ENCODE assay signal across 8 cellular contexts in genomic region chrX:76148011-76148665, GRCh38. TPM values are rescaled to one million over a fixed set of nuclear protein-coding genes. Genes with fewer than 3 reads are reported as not detected.
DNase-seq lines count a peak whose midpoint lies in the region; ATAC-seq, FAIRE-seq and TF ChIP-seq lines count a peak whose summit lies in the region.

No MANE protein-coding gene starts in this region.

- H3K4me2 ChIP-seq in keratinocyte (ENCODE audit: control insufficient read depth, extremely low read depth, insufficient read depth, low read depth, low read length) = peak overlapping the region; percentile 71

- peak overlapping the region; percentile 64 for H3K27ac ChIP-seq in keratinocyte (ENCODE audit: control insufficient read depth, insufficient read depth, low read length)
- H3K27ac ChIP-seq in substantia nigra (ENCODE audit: low read depth, low read length, poor library complexity, severe bottlenecking) = peak overlapping the region; percentile 51

- peaks cover 18% of the 10 kb centered on the region for H3K4me1 Mint-ChIP-seq in activated naive CD8-positive, alpha-beta T cell (ENCODE audit: low read depth)

- H3K9me3 Mint-ChIP-seq in activated naive CD8-positive, alpha-beta T cell (ENCODE audit: low read depth) = no peaks in the 10 kb centered on the region

- FAIRE-seq in keratinocyte (lab: Jason Lieb, UNC) = no peak

- H4K20me1 ChIP-seq in keratinocyte (ENCODE audit: control insufficient read depth, extremely low read depth, insufficient read depth, low read length) = no peaks in the 10 kb centered on the region

- no peaks in the 10 kb centered on the region for H3K79me2 ChIP-seq in keratinocyte (ENCODE audit: control insufficient read depth, insufficient read depth, low read length)

- no peaks in the 10 kb centered on the region for H3K9me1 ChIP-seq in keratinocyte (ENCODE audit: control insufficient read depth, extremely low read depth, insufficient read depth, low read length)

- H3K36me3 ChIP-seq in keratinocyte (ENCODE audit: control insufficient read depth in 2 of 2, extremely low read depth in 1 of 2, insufficient read depth in 2 of 2, low read length in 2 of 2) = no peaks in the 10 kb centered on the region

- peak overlapping the region; percentile 19 for H2AFZ ChIP-seq in keratinocyte (ENCODE audit: control insufficient read depth, low read length)

- no peaks in the 10 kb centered on the region for H3K9me3 ChIP-seq in keratinocyte (ENCODE audit: control insufficient read depth, low read depth, low read length)

- TF ChIP-seq CTCF in keratinocyte (optimal IDR thresholded peaks at IDR 0.05 in 1 of 3, IDR thresholded peaks at IDR 0.05 in 1 of 3, conservative IDR thresholded peaks at IDR 0.05 in 1 of 3; ENCODE audit: extremely low read depth in 1 of 3, insufficient read depth in 2 of 3, low read length in 3 of 3) = no peak

- dilution Hi-C loops in keratinocyte (cut with MboI; ENCODE audit: extremely low pct_ligation_motif_present, low sequenced_read_pairs) = no loop called here

- H3K4me3 Mint-ChIP-seq in activated naive CD8-positive, alpha-beta T cell = peak overlapping the region; percentile 87

- peaks cover 4% of the 10 kb centered on the region for H3K4me1 ChIP-seq in keratinocyte (ENCODE audit: control insufficient read depth, extremely low read depth, insufficient read depth, low read length)

- no peaks in the 10 kb centered on the region for H3K36me3 Mint-ChIP-seq in activated naive CD8-positive, alpha-beta T cell

- no peaks in the 10 kb centered on the region for H3K27me3 ChIP-seq in keratinocyte (ENCODE audit: control insufficient read depth, extremely low read depth, insufficient read depth, low read length)

- ATAC-seq in GM21576 (IDR thresholded peaks at IDR 0.05; ENCODE audit: unreplicated experiment) (no peak), HG02642 (IDR thresholded peaks at IDR 0.05; ENCODE audit: poor library complexity, unreplicated experiment) (no peak)

- H3K27ac Mint-ChIP-seq in activated naive CD8-positive, alpha-beta T cell = peak overlapping the region; percentile 99

- DNase-seq in stimulated activated CD4-positive, alpha-beta T cell treated with anti-CD3 and anti-CD28 coated beads, Interleukin-4, amount 100 ng/mL, for 24 hours = peak; percentile 2
- DNase-seq in stimulated activated CD4-positive, alpha-beta T cell treated with anti-CD3 and anti-CD28 coated beads, Interleukin-2, amount 100 ng/mL, for 48 hours = no peak
- DNase-seq in keratinocyte (ENCODE audit: low read depth, low spot score) = no peak
- DNase-seq in substantia nigra (lab: John Stamatoyannopoulos, UW) = peak in 2 of 49 donors; percentile 0 to 7
- no peak for DNase-seq in activated gamma-delta T cell treated with Interleukin-2 at 50 U/mL for 16 hours

- H3K4me3 ChIP-seq in keratinocyte (ENCODE audit: control insufficient read depth in 2 of 3, extremely low read depth in 1 of 3, insufficient read depth in 2 of 3, low read depth in 1 of 3, low read length in 3 of 3) = peak overlapping the region in 2 of 3 experiments; percentile 1 to 47

- H3K27me3 Mint-ChIP-seq in activated naive CD8-positive, alpha-beta T cell = no peaks in the 10 kb centered on the region

- H3K9ac ChIP-seq in keratinocyte (ENCODE audit: control insufficient read depth, extremely low read depth, insufficient read depth, low read length) = peak overlapping the region; percentile 51

RNA-seq across cellular contexts. Expression of gene PBDC1, which starts 24.7 kb away (rescaled TPM):
- polyA plus RNA-seq in keratinocyte = 28.3 to 42.0 TPM (median 34.3 TPM) in 3 replicates
- polyA plus RNA-seq in keratinocyte (2011; ENCODE audit: low read depth) = 32.3 TPM
- polyA plus RNA-seq in keratinocyte (2011; cell fraction: cytosol; rRNA removed) = 31.0 and 48.4 TPM in 2 replicates
- 26.5 and 28.4 TPM in 2 replicates for polyA plus RNA-seq in keratinocyte (2011; cell fraction: nucleus; rRNA removed)
- polyA plus RNA-seq in keratinocyte (2012; ENCODE audit: low replicate concordance) = 39.4 and 55.9 TPM in 2 replicates
- 16.1 to 29.9 TPM (median 29.4 TPM) in 3 replicates for polyA minus RNA-seq in keratinocyte
- 23.8 TPM for polyA minus RNA-seq in keratinocyte (2011; cell fraction: cytosol; rRNA and poly(A)+ RNA removed)
- 15.5 and 21.1 TPM in 2 replicates for polyA minus RNA-seq in keratinocyte (2011; cell fraction: nucleus; rRNA and poly(A)+ RNA removed)
